In genomic region chrX:73992019-73992418, GRCh38 we compare ENCODE assay signal across 21 cellular contexts.
"Had no signal": no experiment of that assay in that cellular context is flagged by ENCODE, and none has a peak within 500 bp of the region (broad histone marks: within the 10 kb centered on the region; RNA-seq: fewer than 3 reads in every experiment).

No MANE protein-coding gene starts in this region.

- DNase-seq: dermis blood vessel endothelial cell; dorsolateral prefrontal cortex; effector CD4-positive, alpha-beta T cell; effector memory CD4-positive, alpha-beta T cell; foreskin keratinocyte; gastrocnemius medialis; glutamatergic neuron; head of caudate nucleus; heart right ventricle; hippocampal formation; left cardiac atrium; left ventricle myocardium inferior; lower lobe of right lung; mesenchymal stem cell; mucosa of descending colon; naive B cell; naive thymus-derived CD8-positive, alpha-beta T cell had no signal

- H3K4me3 ChIP-seq: coronary artery, dorsolateral prefrontal cortex, esophagus muscularis mucosa, gastrocnemius medialis, heart right ventricle, left ventricle myocardium inferior, lower lobe of right lung, mucosa of descending colon had no signal

- H3K27ac ChIP-seq: coronary artery, dorsolateral prefrontal cortex, esophagus muscularis mucosa, foreskin keratinocyte, gastrocnemius medialis, heart right ventricle, left ventricle myocardium inferior, lower lobe of right lung had no signal

- H3K4me1 ChIP-seq: esophagus muscularis mucosa, foreskin keratinocyte, gastrocnemius medialis, heart right ventricle, left ventricle myocardium inferior, lower lobe of right lung had no signal

- ATAC-seq: foreskin keratinocyte; gastrocnemius medialis; heart right ventricle; left cardiac atrium; lower lobe of right lung; mucosa of descending colon; naive thymus-derived CD8-positive, alpha-beta T cell had no signal

- FAIRE-seq: islet of Langerhans, keratinocyte had no signal

- H3K9me3 ChIP-seq: esophagus muscularis mucosa, gastrocnemius medialis, left ventricle myocardium inferior, lower lobe of right lung, mucosa of descending colon had no signal

- H3K27me3 ChIP-seq: dorsolateral prefrontal cortex, esophagus muscularis mucosa, foreskin keratinocyte, gastrocnemius medialis, heart right ventricle had no signal
